ENCODE assay signal across 9 cellular contexts in the genomic region with DNA sequence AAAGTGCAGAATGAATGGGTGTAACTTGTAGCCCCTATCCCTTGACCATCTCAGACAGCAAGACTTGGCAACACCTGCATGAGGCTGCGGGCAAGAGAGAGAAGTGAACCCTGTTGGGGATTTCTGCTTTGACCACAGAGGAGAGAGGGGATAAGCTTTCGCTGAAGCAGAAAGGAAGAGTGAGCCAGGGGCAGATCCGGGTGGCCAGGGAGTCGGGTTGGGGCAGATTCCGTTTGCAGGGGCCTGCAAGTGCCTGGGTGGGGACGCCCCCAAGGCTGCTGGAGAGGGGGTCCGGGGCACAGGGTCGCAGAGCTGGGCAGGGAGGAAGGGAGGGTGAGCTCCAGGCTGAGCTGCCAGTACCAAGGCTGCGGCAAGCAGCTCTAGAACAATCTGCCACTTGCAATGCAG. TPM values are rescaled to one million over a fixed set of nuclear protein-coding genes. Genes with fewer than 3 reads are reported as not detected.
DNase-seq lines count a peak whose midpoint lies in the region; ATAC-seq and TF ChIP-seq lines count a peak whose summit lies in the region.
"Had no signal": no experiment of that assay in that cellular context is flagged by ENCODE, and none has a peak within 500 bp of the region (broad histone marks: within the 10 kb centered on the region; RNA-seq: fewer than 3 reads in every experiment).

No MANE protein-coding gene starts in this region.

- peak overlapping the region; percentile 58 for H3K4me3 ChIP-seq in GM12864 (ENCODE audit: low read depth, low read length)

- no peaks in the 10 kb centered on the region for H3K9me3 ChIP-seq in KOPT-K1 (ENCODE audit: insufficient read depth, low read length, poor library complexity, severe bottlenecking)

- H3K36me3 Mint-ChIP-seq in Calu3 (ENCODE audit: insufficient read depth, unreplicated experiment), result no peaks in the 10 kb centered on the region

- no peaks in the 10 kb centered on the region for H3K36me3 ChIP-seq in KOPT-K1 (ENCODE audit: insufficient read depth, low read length)

- intact Hi-C loops in Calu3 (cut with micrococcal nuclease; ENCODE audit: unreplicated experiment), result no loop called here

- CTCF ChIA-PET in Calu3 (lab: Charles Lee), result interaction anchor here (0.6 to 1.7 kb wide), 3 partner anchors 10 to 466 kb away, joined by 3 to 7 read pairs (median 4); no protein-coding TSS in a partner anchor

- DNase-seq in GM12864 (ENCODE audit: low read depth) (peak; percentile 69), NCI-H1436 (lab: John Stamatoyannopoulos, UW) (no peak), NCI-H1105 treated with DMSO at 0.1 percent for 48 hours (lab: John Stamatoyannopoulos, UW) (no peak), Calu3 (no peak), putamen (ENCODE audit: low spot score) (no peak)

- no TSS peak for BruUV-seq in Calu3 (replicated peaks; lab: Mats Ljungman, UMichigan)

- H3K4me1 Mint-ChIP-seq in Calu3 (ENCODE audit: low read depth, unreplicated experiment), result no peaks in the 10 kb centered on the region

- no peak overlapping the region for H3K27ac Mint-ChIP-seq in Calu3 (ENCODE audit: unreplicated experiment)

- H3K27me3 Mint-ChIP-seq in Calu3 (ENCODE audit: unreplicated experiment), result peaks cover 63% of the 10 kb centered on the region

- no peaks in the 10 kb centered on the region for H3K9me3 Mint-ChIP-seq in Calu3 (ENCODE audit: low read depth, unreplicated experiment)

- ATAC-seq in GM21367 (IDR thresholded peaks at IDR 0.05; ENCODE audit: unreplicated experiment) (peak; percentile 39), esophagus mucosa (peak; percentile 2)

- peak overlapping the region; percentile 99 for H3K27ac ChIP-seq in KOPT-K1 (ENCODE audit: low read depth, low read length, poor library complexity, severe bottlenecking)
- H3K27ac ChIP-seq: coronary artery had no signal

- H3K4me3 Mint-ChIP-seq in Calu3 (ENCODE audit: low read depth, unreplicated experiment), result no peak overlapping the region

- TF ChIP-seq CTCF in GM12864 (IDR thresholded peaks at IDR 0.05; ENCODE audit: low read depth, low read length, missing control alignments), result no peak
- no peak for TF ChIP-seq CTCF in Calu3 (IDR thresholded peaks at IDR 0.05; ENCODE audit: unreplicated experiment)

RNA-seq across cellular contexts. Expression of a gene that starts 25.3 kb away (rescaled TPM):
- total RNA-seq in esophagus mucosa, result 6.2 TPM
- 2.2 and 2.6 TPM in 2 replicates for total RNA-seq in Calu3 (2022)

RNA-seq across cellular contexts. Expression of a gene that starts 37.5 kb away (rescaled TPM):
- total RNA-seq in esophagus mucosa, result 7.7 TPM
- 17.4 and 18.5 TPM in 2 replicates for total RNA-seq in Calu3 (2022)
